In genomic region chr10:76119515-76119914, GRCh38 we compare ENCODE assay signal across 1 cellular context.
A peak's percentile ranks its signal among the peaks of the same experiment; 100 is the strongest.
TF ChIP-seq lines count a peak whose summit lies in the region.

No MANE protein-coding gene starts in this region.

TF ChIP-seq in SK-N-SH, 30 proteins besides CTCF, POLR2A, EP300 and RAD21 (continued from another document):
- TF ChIP-seq PBX3 (IDR thresholded peaks at IDR 0.05) (peak; percentile 92), MXI1 (IDR thresholded peaks at IDR 0.05; ENCODE audit: low read depth, low read length) (no peak), SIN3A (IDR thresholded peaks at IDR 0.05; ENCODE audit: borderline replicate concordance, low read depth, low read length) (peak; percentile 58; the same call in 1 of the 2 replicates), POLR2AphosphoS5 (IDR thresholded peaks at IDR 0.05; ENCODE audit: low read depth, low read length) (peak; percentile 47; the same call in 1 of the 2 replicates), IRF3 (IDR thresholded peaks at IDR 0.05; ENCODE audit: low read depth, low read length) (no peak), USF1 (IDR thresholded peaks at IDR 0.05; ENCODE audit: borderline replicate concordance, low read depth) (no peak), EZH2phosphoT487 (IDR thresholded peaks at IDR 0.05; ENCODE audit: borderline replicate concordance, low read depth) (no peak), TEAD4 (IDR thresholded peaks at IDR 0.05; ENCODE audit: borderline replicate concordance, insufficient read depth) (peak; percentile 55; the same call in 1 of the 2 replicates), ELF1 (IDR thresholded peaks at IDR 0.05) (no peak), REST (IDR thresholded peaks at IDR 0.05; ENCODE audit: low read depth, low read length) (no peak)
